In genomic region chr7:21939136-21939857, GRCh38 we compare ENCODE assay signal across 8 cellular contexts. TPM values are rescaled to one million over a fixed set of nuclear protein-coding genes. Genes with fewer than 3 reads are reported as not detected.
A peak's percentile ranks its signal among the peaks of the same experiment; 100 is the strongest.
DNase-seq lines count a peak whose midpoint lies in the region; ATAC-seq and TF ChIP-seq lines count a peak whose summit lies in the region.

No MANE protein-coding gene starts in this region.

- H3K4me1 ChIP-seq in OCI-LY7 (ENCODE audit: insufficient read depth, low read length, poor library complexity, severe bottlenecking) (peaks cover 71% of the 10 kb centered on the region), sigmoid colon (peaks cover 0 to 53% (median 47%) of the 10 kb centered on the region in 4 donors)

- TF ChIP-seq POLR2A in sigmoid colon (IDR thresholded peaks at IDR 0.05): no peak

- no peak overlapping the region for H3K27ac ChIP-seq in OCI-LY7 (ENCODE audit: low read depth, low read length, poor library complexity, severe bottlenecking)
- peak overlapping the region in 2 of 4 donors; percentile 20 to 28 for H3K27ac ChIP-seq in sigmoid colon

- H3K4me3 ChIP-seq in OCI-LY7 (ENCODE audit: low read depth, low read length, poor library complexity, severe bottlenecking): peak overlapping the region; percentile 10
- no peak overlapping the region for H3K4me3 ChIP-seq in H7 (ENCODE audit: insufficient read depth, low read depth, low read length)
- H3K4me3 ChIP-seq in sigmoid colon: no peak overlapping the region

- H3K79me2 ChIP-seq in OCI-LY7 (ENCODE audit: insufficient read depth, low read depth, low read length): peaks cover 98% of the 10 kb centered on the region

- H3K27me3 ChIP-seq in H7 (ENCODE audit: control insufficient read depth, insufficient read depth, low read length) (no peaks in the 10 kb centered on the region), sigmoid colon (no peaks in the 10 kb centered on the region)

- BruUV-seq in OCI-LY7 (replicated peaks; lab: Mats Ljungman, UMichigan): no TSS peak

- peaks cover 31% of the 10 kb centered on the region; the same call in 1 of the 2 replicates for H3K9me3 ChIP-seq in OCI-LY7 (ENCODE audit: low read length)
- no peaks in the 10 kb centered on the region for H3K9me3 ChIP-seq in sigmoid colon

- H3K4me2 ChIP-seq in OCI-LY7 (ENCODE audit: low read length): peak overlapping the region; percentile 25; the same call in 1 of the 2 replicates

- 49 to 73% methylated on average over 4 of the region's 4 CpGs for WGBS in sigmoid colon, 2 donors

- no peaks in the 10 kb centered on the region for H3K9me2 ChIP-seq in OCI-LY7 (ENCODE audit: insufficient read depth, low read length)

- POLR2A ChIA-PET in OCI-LY7 (lab: Charles Lee): interaction anchor here (0.6 to 13.6 kb wide), 7 partner anchors 10 to 428 kb away, joined by 4 to 194 read pairs (median 4); no protein-coding TSS in a partner anchor

- H4K20me1 ChIP-seq in OCI-LY7 (ENCODE audit: insufficient read depth, low read length): peaks cover 37% of the 10 kb centered on the region

- H3K36me3 ChIP-seq in OCI-LY7 (ENCODE audit: insufficient read depth, low read length) (peaks cover 83% of the 10 kb centered on the region), H7 (replicated peaks; ENCODE audit: control insufficient read depth, insufficient read depth, low read length) (no peaks in the 10 kb centered on the region), sigmoid colon (no peaks in the 10 kb centered on the region)

- TF ChIP-seq CTCF in OCI-LY7 (conservative IDR thresholded peaks at IDR 0.05; ENCODE audit: low read length): no peak
- no peak for TF ChIP-seq CTCF in sigmoid colon (IDR thresholded peaks at IDR 0.05)

- H2AFZ ChIP-seq in OCI-LY7 (ENCODE audit: low read length): no peak overlapping the region

- ATAC-seq in HG02973 (IDR thresholded peaks at IDR 0.05; ENCODE audit: unreplicated experiment) (peak; percentile 77), Right ventricle myocardium superior (ENCODE audit: poor library complexity) (peak; percentile 70), left lobe of liver (no peak)

- intact Hi-C loops in OCI-LY7 (cut with micrococcal nuclease; ENCODE audit: unreplicated experiment) (no loop called here), Right ventricle myocardium superior (cut with DNase I) (no loop called here), sigmoid colon (cut with DNase I) (no loop called here)

- CTCF ChIA-PET in OCI-LY7 (lab: Charles Lee; ENCODE audit: unreplicated experiment): no interaction called here

- peak; percentile 45 for DNase-seq in activated T-cell treated with anti-CD3 and anti-CD28 coated beads for 48 hours (ENCODE audit: low read depth)
- DNase-seq in activated T-cell treated with anti-CD3 and anti-CD28 coated beads, Interleukin-2, amount 50 U/mL, for 1 hour: no peak
- no peak for DNase-seq in OCI-LY7 (ENCODE audit: low spot score)
- no peak for DNase-seq in Right ventricle myocardium superior
- DNase-seq in H7: no peak
- no peak for DNase-seq in left lobe of liver (ENCODE audit: low spot score)
- DNase-seq in sigmoid colon: no peak

- TF ChIP-seq EP300 in sigmoid colon (IDR thresholded peaks at IDR 0.05): no peak

RNA-seq across cellular contexts. Expression of gene CDCA7L, which starts 6.4 kb away (rescaled TPM):
- 155 and 157 TPM in 2 replicates for total RNA-seq in OCI-LY7 (2014; rRNA removed; shearing (Covaris generic))
- total RNA-seq in OCI-LY7 (2022) (173 and 175 TPM in 2 replicates), Right ventricle myocardium superior (62.5 TPM), left lobe of liver (5.2 TPM), sigmoid colon (10 to 100 TPM; 19.4 to 55.9 (median 29.1) TPM)
- 128 and 174 TPM in 2 replicates for total RNA-seq in H7 (2014; rRNA removed; shearing (Covaris generic))
- polyA plus RNA-seq in sigmoid colon: 10 to 100 TPM; 12.3 to 30.6 (median 23.2) TPM
